ENCODE assay signal across 1 cellular context in the genomic region with DNA sequence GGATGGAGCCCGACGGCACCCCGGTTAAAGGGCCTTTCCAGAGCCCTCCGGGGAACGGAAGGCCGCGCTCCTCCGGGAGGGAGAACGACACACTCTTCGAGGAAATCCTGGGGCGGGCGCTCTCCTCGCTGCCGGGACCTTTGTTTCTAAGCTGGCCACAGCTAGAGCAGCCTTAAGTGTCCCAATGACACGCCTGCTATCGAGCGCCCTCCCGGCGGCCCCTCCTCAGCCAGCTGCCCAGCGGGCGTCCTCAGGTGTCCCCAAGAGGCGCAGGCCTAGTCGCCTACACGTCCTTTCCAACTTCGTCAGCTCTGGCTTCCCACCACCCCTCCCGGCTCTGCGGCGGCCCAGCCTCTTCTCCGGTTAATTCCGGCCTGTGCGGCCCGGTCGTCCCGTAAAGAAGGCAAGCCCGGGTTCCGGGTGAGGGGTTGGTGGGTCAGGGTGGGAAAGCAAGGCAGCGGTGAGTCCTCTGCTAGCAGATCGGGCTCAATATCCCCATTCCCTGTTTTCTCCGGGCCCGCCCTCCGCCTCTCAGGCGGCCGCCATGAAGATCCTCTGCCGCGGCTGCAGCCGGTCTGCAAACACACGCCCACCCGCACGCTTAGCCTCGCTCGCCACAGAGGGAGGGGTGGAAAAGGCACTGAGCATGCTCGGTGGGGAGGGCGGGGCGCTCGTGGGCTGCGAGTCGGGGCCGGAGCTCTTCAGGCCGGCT.
TF ChIP-seq lines count a peak whose summit lies in the region.

No MANE protein-coding gene starts in this region.

TF ChIP-seq in IMR-90, 13 proteins besides CTCF, POLR2A, EP300 and RAD21 (continued from another document):
- TF ChIP-seq, protein P1, sequence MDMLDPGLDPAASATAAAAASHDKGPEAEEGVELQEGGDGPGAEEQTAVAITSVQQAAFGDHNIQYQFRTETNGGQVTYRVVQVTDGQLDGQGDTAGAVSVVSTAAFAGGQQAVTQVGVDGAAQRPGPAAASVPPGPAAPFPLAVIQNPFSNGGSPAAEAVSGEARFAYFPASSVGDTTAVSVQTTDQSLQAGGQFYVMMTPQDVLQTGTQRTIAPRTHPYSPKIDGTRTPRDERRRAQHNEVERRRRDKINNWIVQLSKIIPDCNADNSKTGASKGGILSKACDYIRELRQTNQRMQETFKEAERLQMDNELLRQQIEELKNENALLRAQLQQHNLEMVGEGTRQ (IDR thresholded peaks at IDR 0.05; ENCODE audit: low read depth, low read length): 0 out of 2 replicates have a peak, but pooled peaks have one; percentile 7
- peak; percentile 83 for TF ChIP-seq MAZ (IDR thresholded peaks at IDR 0.05; ENCODE audit: borderline replicate concordance, low read depth, low read length)
- TF ChIP-seq MXI1 (IDR thresholded peaks at IDR 0.05; ENCODE audit: borderline replicate concordance, low read depth, low read length): peak; percentile 89
- no peak for TF ChIP-seq MAFK (IDR thresholded peaks at IDR 0.05; ENCODE audit: low read depth, low read length)
- no peak for TF ChIP-seq NFE2L2 (IDR thresholded peaks at IDR 0.05; ENCODE audit: low read depth, low read length)
- TF ChIP-seq FOS (IDR thresholded peaks at IDR 0.05; ENCODE audit: low read depth, low read length): no peak
- 0 out of 2 replicates have a peak, but pooled peaks have one; percentile 66 for TF ChIP-seq BHLHE40 (IDR thresholded peaks at IDR 0.05; ENCODE audit: low read depth, low read length)
- no peak; the same call in 1 of the 2 replicates for TF ChIP-seq CHD1 (IDR thresholded peaks at IDR 0.05; ENCODE audit: low read depth, low read length)
- TF ChIP-seq, protein P2, sequence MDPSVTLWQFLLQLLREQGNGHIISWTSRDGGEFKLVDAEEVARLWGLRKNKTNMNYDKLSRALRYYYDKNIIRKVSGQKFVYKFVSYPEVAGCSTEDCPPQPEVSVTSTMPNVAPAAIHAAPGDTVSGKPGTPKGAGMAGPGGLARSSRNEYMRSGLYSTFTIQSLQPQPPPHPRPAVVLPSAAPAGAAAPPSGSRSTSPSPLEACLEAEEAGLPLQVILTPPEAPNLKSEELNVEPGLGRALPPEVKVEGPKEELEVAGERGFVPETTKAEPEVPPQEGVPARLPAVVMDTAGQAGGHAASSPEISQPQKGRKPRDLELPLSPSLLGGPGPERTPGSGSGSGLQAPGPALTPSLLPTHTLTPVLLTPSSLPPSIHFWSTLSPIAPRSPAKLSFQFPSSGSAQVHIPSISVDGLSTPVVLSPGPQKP (IDR thresholded peaks at IDR 0.05; ENCODE audit: borderline replicate concordance, low read depth, low read length): no peak
